1 cellular context compared by ENCODE assay signal in genomic region chr1:154849645-154850131, GRCh38.
TF ChIP-seq lines count a peak whose summit lies in the region.

No MANE protein-coding gene starts in this region.

TF ChIP-seq in GM12878, 131 proteins besides CTCF, POLR2A, EP300 and RAD21 (continued from another document and continues in another):
- TF ChIP-seq SKIL (IDR thresholded peaks at IDR 0.05; ENCODE audit: low read depth, poor library complexity, severe bottlenecking) (peak; percentile 90), ZNF687 (IDR thresholded peaks at IDR 0.05) (no peak), BCLAF1 (IDR thresholded peaks at IDR 0.05) (no peak), LARP7 (IDR thresholded peaks at IDR 0.05) (no peak; the same call in 1 of the 2 replicates), TBL1XR1 (IDR thresholded peaks at IDR 0.05; ENCODE audit: low read depth, low read length) (peak; percentile 31; the same call in 1 of the 2 replicates), PAX5 (IDR thresholded peaks at IDR 0.05; ENCODE audit: borderline replicate concordance, low read depth, low read length) (peak; percentile 66; the same call in 1 of the 2 replicates), JUND (IDR thresholded peaks at IDR 0.05; ENCODE audit: low read depth, low read length) (peak; percentile 73; the same call in 1 of the 2 replicates), E4F1 (IDR thresholded peaks at IDR 0.05; ENCODE audit: borderline replicate concordance, partially characterized antibody) (no peak), FOS (IDR thresholded peaks at IDR 0.05; ENCODE audit: borderline replicate concordance, extremely low read depth, insufficient read length) (no peak), SP1 (IDR thresholded peaks at IDR 0.05; ENCODE audit: low read depth, low read length) (peak; percentile 17), BHLHE40 (IDR thresholded peaks at IDR 0.05; ENCODE audit: borderline replicate concordance in 1 of 2, low read depth in 2 of 2, low read length in 1 of 2) (peak; percentile 57 to 79; a peak in 2 of 4 replicates), SMAD5 (IDR thresholded peaks at IDR 0.05; ENCODE audit: low read depth) (no peak), ATF2 (IDR thresholded peaks at IDR 0.05; ENCODE audit: low read length) (0 out of 2 replicates have a peak, but pooled peaks have one; percentile 71), TCF12 (IDR thresholded peaks at IDR 0.05; ENCODE audit: low read depth, low read length) (peak; percentile 51; the same call in 1 of the 2 replicates), NR2C2 (IDR thresholded peaks at IDR 0.05; ENCODE audit: borderline replicate concordance, control insufficient read depth, insufficient read length, low read depth) (no peak), RELB (IDR thresholded peaks at IDR 0.05; ENCODE audit: low read depth) (peak; percentile 82; the same call in 1 of the 2 replicates), MEF2B (IDR thresholded peaks at IDR 0.05; ENCODE audit: partially characterized antibody, poor library complexity, severe bottlenecking) (peak; percentile 86), HDAC2 (IDR thresholded peaks at IDR 0.05) (no peak), RAD51 (IDR thresholded peaks at IDR 0.05) (no peak; the same call in 1 of the 2 replicates), ESRRA (IDR thresholded peaks at IDR 0.05; ENCODE audit: low read length) (no peak), YY1 (IDR thresholded peaks at IDR 0.05; ENCODE audit: low read depth, low read length) (peak; percentile 55; the same call in 1 of the 2 replicates), TCF3 (IDR thresholded peaks at IDR 0.05; ENCODE audit: borderline replicate concordance, insufficient read depth, low read depth, low read length) (0 out of 2 replicates have a peak, but pooled peaks have one; percentile 34), FOXK2 (IDR thresholded peaks at IDR 0.05) (no peak), CBX5 (IDR thresholded peaks at IDR 0.05; ENCODE audit: low read depth) (no peak), EED (IDR thresholded peaks at IDR 0.05; ENCODE audit: low read depth) (peak; percentile 91), IKZF1 (conservative IDR thresholded peaks at IDR 0.05) (peak; percentile 92), DPF2 (IDR thresholded peaks at IDR 0.05) (peak; percentile 77), IRF3 (IDR thresholded peaks at IDR 0.05) (no peak), MLLT1 (IDR thresholded peaks at IDR 0.05) (peak; percentile 79; the same call in 1 of the 2 replicates), TAF1 (IDR thresholded peaks at IDR 0.05; ENCODE audit: borderline replicate concordance, low read depth, low read length) (no peak), TCF7 (IDR thresholded peaks at IDR 0.05; ENCODE audit: borderline replicate concordance) (peak; percentile 95), MTA2 (IDR thresholded peaks at IDR 0.05; ENCODE audit: low read depth) (peak; percentile 92), BCL11A (IDR thresholded peaks at IDR 0.05; ENCODE audit: low read depth, low read length) (peak; percentile 69; the same call in 1 of the 2 replicates), RUNX3 (IDR thresholded peaks at IDR 0.05; ENCODE audit: low read length) (peak; percentile 92), ZNF207 (IDR thresholded peaks at IDR 0.05; ENCODE audit: borderline replicate concordance) (no peak), NFXL1 (IDR thresholded peaks at IDR 0.05; ENCODE audit: borderline replicate concordance) (no peak), CHD2 (IDR thresholded peaks at IDR 0.05; ENCODE audit: borderline replicate concordance, low read depth, low read length) (no peak), SIX5 (IDR thresholded peaks at IDR 0.05; ENCODE audit: low read depth, low read length, severe bottlenecking) (no peak), ZNF217 (IDR thresholded peaks at IDR 0.05) (peak; percentile 43; the same call in 1 of the 2 replicates), HCFC1 (IDR thresholded peaks at IDR 0.05; ENCODE audit: low read length) (no peak), NR2F1 (conservative IDR thresholded peaks at IDR 0.05) (peak; percentile 65), NBN (IDR thresholded peaks at IDR 0.05) (peak; percentile 79; the same call in 1 of the 2 replicates), SRF (IDR thresholded peaks at IDR 0.05; ENCODE audit: low read depth in 2 of 2, low read length in 2 of 2) (no peak), IKZF2 (IDR thresholded peaks at IDR 0.05) (peak; percentile 92 to 96)
